8 cellular contexts compared by ENCODE assay signal in genomic region chr16:10385725-10386516, GRCh38. TPM values are rescaled to one million over a fixed set of nuclear protein-coding genes. Genes with fewer than 3 reads are reported as not detected.
DNase-seq lines count a peak whose midpoint lies in the region; ATAC-seq and TF ChIP-seq lines count a peak whose summit lies in the region.

A gene with protein sequence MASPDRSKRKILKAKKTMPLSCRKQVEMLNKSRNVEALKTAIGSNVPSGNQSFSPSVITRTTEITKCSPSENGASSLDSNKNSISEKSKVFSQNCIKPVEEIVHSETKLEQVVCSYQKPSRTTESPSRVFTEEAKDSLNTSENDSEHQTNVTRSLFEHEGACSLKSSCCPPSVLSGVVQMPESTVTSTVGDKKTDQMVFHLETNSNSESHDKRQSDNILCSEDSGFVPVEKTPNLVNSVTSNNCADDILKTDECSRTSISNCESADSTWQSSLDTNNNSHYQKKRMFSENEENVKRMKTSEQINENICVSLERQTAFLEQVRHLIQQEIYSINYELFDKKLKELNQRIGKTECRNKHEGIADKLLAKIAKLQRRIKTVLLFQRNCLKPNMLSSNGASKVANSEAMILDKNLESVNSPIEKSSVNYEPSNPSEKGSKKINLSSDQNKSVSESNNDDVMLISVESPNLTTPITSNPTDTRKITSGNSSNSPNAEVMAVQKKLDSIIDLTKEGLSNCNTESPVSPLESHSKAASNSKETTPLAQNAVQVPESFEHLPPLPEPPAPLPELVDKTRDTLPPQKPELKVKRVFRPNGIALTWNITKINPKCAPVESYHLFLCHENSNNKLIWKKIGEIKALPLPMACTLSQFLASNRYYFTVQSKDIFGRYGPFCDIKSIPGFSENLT (plus strand): TSS chr16:10386061. CDS start chr16:10430621, 44,560 bp downstream.

- H3K9ac ChIP-seq in rectal smooth muscle tissue (ENCODE audit: low read length): peak within 1 kb of the TSS; percentile 10

- H3K4me1 Mint-ChIP-seq in T-helper 17 cell: peaks cover 29% of the 10 kb centered on the region

- H3K27ac ChIP-seq in rectal smooth muscle tissue (ENCODE audit: low read depth, low read length) (peak within 1 kb of the TSS; percentile 74), aorta (ENCODE audit: low read depth in 1 of 2, low read length in 2 of 2) (no peak within 1 kb of the TSS)

- no peaks in the 10 kb centered on the region for H3K9me3 ChIP-seq in T-helper 17 cell (ENCODE audit: control insufficient read depth, low read length, poor library complexity, severe bottlenecking)
- no peaks in the 10 kb centered on the region for H3K9me3 ChIP-seq in aorta (ENCODE audit: control insufficient read depth, low read length)

- peak within 1 kb of the TSS; percentile 58 for H3K4me3 ChIP-seq in AG10803 (ENCODE audit: low read length)
- peak within 1 kb of the TSS; percentile 70 for H3K4me3 ChIP-seq in rectal smooth muscle tissue (ENCODE audit: low read length)
- peak within 1 kb of the TSS; percentile 22 to 51 for H3K4me3 ChIP-seq in aorta (ENCODE audit: low read length in 2 of 2)

- DNase-seq in AG10803 (ENCODE audit: low read depth) (peak; percentile 71), T-helper 17 cell (peak; percentile 74 to 81 (median 76)), anterior cingulate cortex (lab: John Stamatoyannopoulos, UW) (peak; percentile 23 to 87 (median 64)), hepatic stellate cell (ENCODE audit: low spot score) (peak; percentile 85), aorta (peak; percentile 94)

- peak within 1 kb of the TSS; percentile 98 for H3K4me3 Mint-ChIP-seq in T-helper 17 cell

- WGBS in aorta, 2 donors: 5% methylated on average over 66 of the region's 66 CpGs

- TF ChIP-seq CTCF in AG10803 (conservative IDR thresholded peaks at IDR 0.05; ENCODE audit: low read length): no peak

- peak within 1 kb of the TSS; percentile 98 for H3K27ac Mint-ChIP-seq in T-helper 17 cell

- H3K27me3 Mint-ChIP-seq in T-helper 17 cell: no peaks in the 10 kb centered on the region

- H3K4me1 ChIP-seq in rectal smooth muscle tissue (ENCODE audit: control insufficient read depth, insufficient read depth, low read length) (peaks cover 3% of the 10 kb centered on the region), aorta (ENCODE audit: control insufficient read depth in 1 of 2, insufficient read depth in 2 of 2, low read length in 2 of 2) (no peaks in the 10 kb centered on the region)

- H3K27me3 ChIP-seq in rectal smooth muscle tissue (ENCODE audit: control insufficient read depth, insufficient read depth, low read length): no peaks in the 10 kb centered on the region
- no peaks in the 10 kb centered on the region for H3K27me3 ChIP-seq in aorta (ENCODE audit: control insufficient read depth in 1 of 2, insufficient read depth in 2 of 2, low read length in 1 of 2)

- peaks cover 9% of the 10 kb centered on the region for H3K36me3 Mint-ChIP-seq in T-helper 17 cell (ENCODE audit: low read depth)

- intact Hi-C loops in aorta (cut with DNase I): no loop called here

- H3K36me3 ChIP-seq in rectal smooth muscle tissue (ENCODE audit: control insufficient read depth, insufficient read depth, low read length) (peaks cover 2% of the 10 kb centered on the region), aorta (ENCODE audit: control insufficient read depth in 1 of 2, insufficient read depth in 2 of 2, low read length in 1 of 2) (peaks cover 0 to 3% of the 10 kb centered on the region in 2 donors)

- ATAC-seq in GM19324 (IDR thresholded peaks at IDR 0.05; ENCODE audit: low FRiP score, unreplicated experiment) (peak; percentile 89), HG03520 (IDR thresholded peaks at IDR 0.05; ENCODE audit: unreplicated experiment) (peak; percentile 90), T-helper 17 cell (peak; percentile 99), aorta (ENCODE audit: low FRiP score) (peak; percentile 93)

RNA-seq across cellular contexts. Expression of the gene that starts here (rescaled TPM):
- total RNA-seq in T-helper 17 cell (10 to 100 TPM; 84.6 to 86.7 TPM), aorta (10 to 100 TPM in 1 of 2 donors, 1 to 10 TPM in 1; 9.6 to 15.5 TPM)
- 10 to 100 TPM in 1 of 2 donors, 1 to 10 TPM in 1; 4.9 to 21.2 TPM for polyA plus RNA-seq in aorta

Comparison
In these comparisons a context has a peak if more than half of its experiments do, and no peak if none do; other contexts are left out.
1. RNA of the gene that starts here (total RNA-seq): 84.6 to 86.7 TPM in T-helper 17 cell; 9.6 to 15.5 TPM in aorta; every median in the first group is over 4 times any median in the second.
2. Peak in every context shown above with its lines, with median percentiles within 50 percentile points of each other: DNase-seq, H3K4me3 ChIP-seq and ATAC-seq.